In genomic region chr2:45237850-45238542, GRCh38 we compare ENCODE assay signal across 8 cellular contexts.
DNase-seq lines count a peak whose midpoint lies in the region; ATAC-seq and TF ChIP-seq lines count a peak whose summit lies in the region.

No MANE protein-coding gene starts in this region.

- peak; percentile 17 to 40 for DNase-seq in activated T-cell treated with anti-CD3 and anti-CD28 coated beads, Interleukin-2, amount 50 U/mL, for 72 hours
- no peak for DNase-seq in activated T-cell treated with anti-CD3 and anti-CD28 coated beads for 4 hours
- peak; percentile 82 for DNase-seq in RKO (ENCODE audit: low spot score)
- DNase-seq in fibroblast of villous mesenchyme (ENCODE audit: low read depth): peak; percentile 69
- peak in 1 of 2 donors; percentile 19 for DNase-seq in stimulated activated naive CD8-positive, alpha-beta T cell treated with anti-CD3 and anti-CD28 coated beads, Interleukin-15, amount 100 ng/mL, for 72 hours
- no peak for DNase-seq in NCI-H2029 treated with DMSO at 0.1 percent for 48 hours (lab: John Stamatoyannopoulos, UW)
- no peak for DNase-seq in immature natural killer cell
- no peak for DNase-seq in effector CD8-positive, alpha-beta T cell (lab: John Stamatoyannopoulos, UW)

- H3K4me1 Mint-ChIP-seq in activated T-cell treated with anti-CD3 and anti-CD28 coated beads, Interleukin-2, amount 50 U/mL, for 72 hours (ENCODE audit: low read depth): peaks cover 7% of the 10 kb centered on the region
- peaks cover 9% of the 10 kb centered on the region for H3K4me1 Mint-ChIP-seq in stimulated activated naive CD8-positive, alpha-beta T cell treated with anti-CD3 and anti-CD28 coated beads, Interleukin-15, amount 100 ng/mL, for 72 hours
- H3K4me1 Mint-ChIP-seq in immature natural killer cell: no peaks in the 10 kb centered on the region

- peak; percentile 9 for TF ChIP-seq CTCF in fibroblast of villous mesenchyme (IDR thresholded peaks at IDR 0.05; ENCODE audit: insufficient read depth, low read depth, low read length)

- H3K27me3 Mint-ChIP-seq in activated T-cell treated with anti-CD3 and anti-CD28 coated beads, Interleukin-2, amount 50 U/mL, for 72 hours (ENCODE audit: low read depth): peaks cover 18% of the 10 kb centered on the region
- peaks cover 32% of the 10 kb centered on the region for H3K27me3 Mint-ChIP-seq in stimulated activated naive CD8-positive, alpha-beta T cell treated with anti-CD3 and anti-CD28 coated beads, Interleukin-15, amount 100 ng/mL, for 72 hours
- H3K27me3 Mint-ChIP-seq in immature natural killer cell (ENCODE audit: low read depth in 3 of 3): peaks cover 0 to 16% (median 3%) of the 10 kb centered on the region in 3 donors

- H3K36me3 Mint-ChIP-seq in activated T-cell treated with anti-CD3 and anti-CD28 coated beads, Interleukin-2, amount 50 U/mL, for 72 hours (ENCODE audit: insufficient read depth in 2 of 2): no peaks in the 10 kb centered on the region
- H3K36me3 Mint-ChIP-seq in immature natural killer cell: no peaks in the 10 kb centered on the region

- no peak overlapping the region for H3K4me3 Mint-ChIP-seq in activated T-cell treated with anti-CD3 and anti-CD28 coated beads, Interleukin-2, amount 50 U/mL, for 72 hours
- H3K4me3 Mint-ChIP-seq in stimulated activated naive CD8-positive, alpha-beta T cell treated with anti-CD3 and anti-CD28 coated beads, Interleukin-15, amount 100 ng/mL, for 72 hours: no peak overlapping the region
- no peak overlapping the region for H3K4me3 Mint-ChIP-seq in immature natural killer cell

- peak; percentile 82 to 94 for ATAC-seq in activated T-cell treated with anti-CD3 and anti-CD28 coated beads, Interleukin-2, amount 50 U/mL, for 72 hours (replicated peaks in 1 of 2)
- ATAC-seq in stimulated activated naive CD8-positive, alpha-beta T cell treated with anti-CD3 and anti-CD28 coated beads, Interleukin-15, amount 100 ng/mL, for 72 hours: peak; percentile 79

- no peak overlapping the region for H3K4me3 ChIP-seq in fibroblast of villous mesenchyme (ENCODE audit: low read depth, low read length)

- no peaks in the 10 kb centered on the region for H3K9me3 Mint-ChIP-seq in activated T-cell treated with anti-CD3 and anti-CD28 coated beads, Interleukin-2, amount 50 U/mL, for 72 hours
- no peaks in the 10 kb centered on the region for H3K9me3 Mint-ChIP-seq in stimulated activated naive CD8-positive, alpha-beta T cell treated with anti-CD3 and anti-CD28 coated beads, Interleukin-15, amount 100 ng/mL, for 72 hours
- H3K9me3 Mint-ChIP-seq in immature natural killer cell: no peaks in the 10 kb centered on the region

- H3K27ac Mint-ChIP-seq in activated T-cell treated with anti-CD3 and anti-CD28 coated beads, Interleukin-2, amount 50 U/mL, for 72 hours: no peak overlapping the region
- H3K27ac Mint-ChIP-seq in stimulated activated naive CD8-positive, alpha-beta T cell treated with anti-CD3 and anti-CD28 coated beads, Interleukin-15, amount 100 ng/mL, for 72 hours: no peak overlapping the region
- H3K27ac Mint-ChIP-seq in immature natural killer cell: no peak overlapping the region

Comparison
In these comparisons a context has a peak if more than half of its experiments do, and no peak if none do; other contexts are left out.
1. DNase-seq: peak in activated T-cell treated with anti-CD3 and anti-CD28 coated beads, Interleukin-2, amount 50 U/mL, for 72 hours (2 of 2), RKO (single experiment) and fibroblast of villous mesenchyme (single experiment); none in activated T-cell treated with anti-CD3 and anti-CD28 coated beads for 4 hours (single experiment), NCI-H2029 treated with DMSO at 0.1 percent for 48 hours (single experiment), immature natural killer cell (0 of 3) and effector CD8-positive, alpha-beta T cell (single experiment).